Comparison of ENCODE assay signal across 19 cellular contexts in the genomic region with DNA sequence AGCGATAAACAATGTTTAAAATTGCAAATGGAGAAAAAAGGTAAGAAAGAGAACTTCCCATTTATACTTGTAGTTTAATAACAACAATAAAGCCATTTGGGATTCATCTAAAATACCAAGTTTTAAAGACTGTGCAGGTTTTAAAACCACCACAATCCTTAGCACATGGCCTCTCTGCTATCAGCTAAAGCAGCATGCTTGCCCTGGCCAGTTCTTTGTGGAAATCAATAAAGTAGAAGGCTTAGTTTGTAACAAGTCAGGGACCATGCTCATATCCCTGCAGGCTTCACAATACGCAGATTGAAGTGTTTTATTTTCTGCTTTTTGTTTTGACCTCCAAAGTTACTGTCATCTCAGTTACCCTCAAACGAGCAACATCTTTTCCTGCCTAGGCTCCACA.
"Had no signal": no experiment of that assay in that cellular context is flagged by ENCODE, and none has a peak within 500 bp of the region (broad histone marks: within the 10 kb centered on the region; RNA-seq: fewer than 3 reads in every experiment).

No MANE protein-coding gene starts in this region.

- H3K4me1 ChIP-seq: gastrocnemius medialis, lower lobe of right lung, sigmoid colon had no signal

- H3K9me3 Mint-ChIP-seq: type B pancreatic cell had no signal

- H3K9me3 ChIP-seq: gastrocnemius medialis, lower lobe of right lung, sigmoid colon had no signal

- H3K4me1 Mint-ChIP-seq: memory B cell had no signal

- H3K27me3 Mint-ChIP-seq: memory B cell; natural killer cell treated with Interleukin-12 subunit alpha and Interleukin-12 subunit beta and Interleukin-15 and Interleukin-18, amount 100 ng/mL, for 72 hours; type B pancreatic cell had no signal

- H3K27ac ChIP-seq: dorsolateral prefrontal cortex, gastrocnemius medialis, heart right ventricle, lower lobe of right lung, sigmoid colon, skin epidermis had no signal

- H3K4me3 Mint-ChIP-seq: memory B cell; natural killer cell treated with Interleukin-12 subunit alpha and Interleukin-12 subunit beta and Interleukin-15 and Interleukin-18, amount 100 ng/mL, for 72 hours; type B pancreatic cell had no signal

- FAIRE-seq: islet of Langerhans, urothelium cell line had no signal

- H3K36me3 Mint-ChIP-seq: memory B cell, type B pancreatic cell had no signal

- ATAC-seq: gastrocnemius medialis; heart right ventricle; lower lobe of right lung; natural killer cell treated with Interleukin-12 subunit alpha and Interleukin-12 subunit beta and Interleukin-15 and Interleukin-18, amount 100 ng/mL, for 72 hours had no signal

- H3K4me3 ChIP-seq: dorsolateral prefrontal cortex, gastrocnemius medialis, heart right ventricle, lower lobe of right lung, sigmoid colon, skin epidermis had no signal

- DNase-seq: cortex of kidney; dorsolateral prefrontal cortex; effector CD8-positive, alpha-beta T cell; gastrocnemius medialis; heart right ventricle; hypothalamus; kidney glomerular epithelial cell; lower lobe of right lung; midbrain; occipital lobe; sigmoid colon; stimulated activated CD4-positive, alpha-beta T cell treated with anti-CD3 and anti-CD28 coated beads, Interleukin-12 subunit alpha, Interleukin-12 subunit beta, amount 100 ng/mL, for 4 hours; stimulated activated naive CD4-positive, alpha-beta T cell treated with Interleukin-2 at 50 U/mL for 16 hours had no signal

- H3K27ac Mint-ChIP-seq: memory B cell; natural killer cell treated with Interleukin-12 subunit alpha and Interleukin-12 subunit beta and Interleukin-15 and Interleukin-18, amount 100 ng/mL, for 72 hours; type B pancreatic cell had no signal

- H3K36me3 ChIP-seq: gastrocnemius medialis, heart right ventricle, lower lobe of right lung, sigmoid colon had no signal

- H3K27me3 ChIP-seq: dorsolateral prefrontal cortex, gastrocnemius medialis, heart right ventricle, sigmoid colon had no signal
